ENCODE assay signal across 11 cellular contexts in the genomic region with DNA sequence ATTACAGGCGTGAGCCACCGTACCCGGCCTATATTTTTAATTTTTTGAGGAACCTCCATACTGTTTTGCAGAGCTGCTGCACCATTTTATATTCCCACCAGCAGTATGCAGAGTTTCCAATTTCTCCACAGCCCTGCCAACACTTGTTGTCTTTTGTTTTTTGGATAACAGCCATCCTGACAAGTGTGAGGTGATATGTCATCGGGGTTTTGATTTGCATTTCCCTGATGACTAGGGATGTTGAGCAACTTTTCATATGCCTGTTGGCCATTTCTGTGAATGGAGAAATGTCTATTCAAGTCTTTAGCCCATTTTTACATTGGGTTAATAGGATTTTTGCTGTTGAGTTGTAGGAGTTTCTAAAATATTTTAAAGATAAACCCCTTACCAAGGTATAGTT. TPM values are rescaled to one million over a fixed set of nuclear protein-coding genes. Genes with fewer than 3 reads are reported as not detected.
DNase-seq lines count a peak whose midpoint lies in the region; ATAC-seq, FAIRE-seq and TF ChIP-seq lines count a peak whose summit lies in the region.
"Had no signal": no experiment of that assay in that cellular context is flagged by ENCODE, and none has a peak within 500 bp of the region (broad histone marks: within the 10 kb centered on the region; RNA-seq: fewer than 3 reads in every experiment).

No MANE protein-coding gene starts in this region.

- H3K9me1 ChIP-seq in IMR-90 (ENCODE audit: insufficient read depth, low read length) = peaks cover 5% of the 10 kb centered on the region
- no peaks in the 10 kb centered on the region for H3K9me1 ChIP-seq in K562 (ENCODE audit: control insufficient read depth, insufficient read depth, low read length)

- H3K27me3 ChIP-seq in IMR-90 (ENCODE audit: control insufficient read depth, insufficient read depth, low read length) (no peaks in the 10 kb centered on the region), K562 (ENCODE audit: control insufficient read depth in 2 of 2, insufficient read depth in 2 of 2, low read length in 2 of 2) (no peaks in the 10 kb centered on the region), SJCRH30 (no peaks in the 10 kb centered on the region), sigmoid colon (no peaks in the 10 kb centered on the region)

- WGBS in IMR-90 (ENCODE audit: extremely low coverage in 2 of 2, insufficient read length in 1 of 2), 2 experiments = no CpG with 5 or more reads among the region's 4 CpGs
- WGBS in K562 (ENCODE audit: insufficient coverage, low coverage, missing lambda C conversion rate) = 79% methylated on average over 4 of the region's 4 CpGs
- 79 to 84% methylated on average over 4 of the region's 4 CpGs for WGBS in sigmoid colon, 2 donors

- H3K79me1 ChIP-seq in IMR-90 (ENCODE audit: low read depth in 1 of 2, low read length in 2 of 2) = peaks cover 14 to 22% of the 10 kb centered on the region in 2 experiments; a peak in 3 of 4 replicates

- H3K14ac ChIP-seq in IMR-90 (replicated peaks; ENCODE audit: low read depth, low read length) = no peak overlapping the region

- H4K91ac ChIP-seq in IMR-90 (ENCODE audit: insufficient read depth, low read depth, low read length) = no peak overlapping the region

- peaks cover 8% of the 10 kb centered on the region for H3K4me1 ChIP-seq in IMR-90 (ENCODE audit: control insufficient read depth, insufficient read depth, low read length)
- peaks cover 0 to 5% of the 10 kb centered on the region in 2 experiments; a peak in 2 of 5 replicates for H3K4me1 ChIP-seq in K562 (replicated peaks in 1 of 2; ENCODE audit: control insufficient read depth in 2 of 2, insufficient read depth in 2 of 2, low read length in 2 of 2)
- no peaks in the 10 kb centered on the region for H3K4me1 ChIP-seq in SJCRH30
- H3K4me1 ChIP-seq in sigmoid colon = peaks cover 0 to 2% (median 0%) of the 10 kb centered on the region in 4 donors
- H3K4me1 ChIP-seq: HAP-1 had no signal

- dilution Hi-C loops in IMR-90 (cut with HindIII; ENCODE audit: low sequenced_read_pairs, unreplicated experiment) = no loop called here

- H4K20me1 ChIP-seq in IMR-90 (ENCODE audit: insufficient read depth, low read length) (no peaks in the 10 kb centered on the region), K562 (replicated peaks; ENCODE audit: control insufficient read depth, insufficient read depth, low read length) (no peaks in the 10 kb centered on the region)

- intact Hi-C loops in IMR-90 (cut with micrococcal nuclease) (no loop called here), K562 (cut with micrococcal nuclease) (no loop called here), left ventricle myocardium superior (cut with micrococcal nuclease) (no loop called here), sigmoid colon (cut with DNase I) (no loop called here)

- no peaks in the 10 kb centered on the region for H3K9me3 ChIP-seq in IMR-90 (ENCODE audit: control insufficient read depth, insufficient read depth, low read length)
- no peaks in the 10 kb centered on the region for H3K9me3 ChIP-seq in K562 (replicated peaks; ENCODE audit: control insufficient read depth, insufficient read depth, low read depth, low read length)
- H3K9me3 ChIP-seq in SJCRH30 (replicated peaks) = no peaks in the 10 kb centered on the region
- H3K9me3 ChIP-seq in sigmoid colon = no peaks in the 10 kb centered on the region
- H3K9me3 ChIP-seq: HAP-1 had no signal

- ATAC-seq in IMR-90 (ENCODE audit: low read depth) (peak; percentile 27), K562 (no peak), left ventricle myocardium superior (peak; percentile 94)

- H3K36me3 ChIP-seq in IMR-90 (ENCODE audit: control insufficient read depth, insufficient read depth, low read length) = peaks cover 24% of the 10 kb centered on the region
- H3K36me3 ChIP-seq in K562 (ENCODE audit: control insufficient read depth, insufficient read depth, low read length) = peaks cover 4% of the 10 kb centered on the region; the same call in 2 of the 3 replicates
- H3K36me3 ChIP-seq in SJCRH30 = peaks cover 17% of the 10 kb centered on the region
- H3K36me3 ChIP-seq in sigmoid colon = peaks cover 0 to 30% (median 0%) of the 10 kb centered on the region in 4 donors

- no peak overlapping the region for H2BK5ac ChIP-seq in IMR-90 (ENCODE audit: low read depth, low read length, poor library complexity, severe bottlenecking)

- no peak overlapping the region for H2BK15ac ChIP-seq in IMR-90 (ENCODE audit: low read depth, low read length)

- BruUV-seq in IMR-90 (replicated peaks; lab: Mats Ljungman, UMichigan) (no TSS peak), K562 (replicated peaks; lab: Mats Ljungman, UMichigan) (no TSS peak)

- no peak for TF ChIP-seq POLR2A in IMR-90 (IDR thresholded peaks at IDR 0.05; ENCODE audit: low read depth, low read length)
- TF ChIP-seq POLR2A in K562 (conservative IDR thresholded peaks at IDR 0.05) = no peak
- no peak for TF ChIP-seq POLR2A in sigmoid colon (IDR thresholded peaks at IDR 0.05)

- H4K8ac ChIP-seq in IMR-90 (ENCODE audit: low read depth in 2 of 2, low read length in 2 of 2) = no peak overlapping the region

- H3K4ac ChIP-seq in IMR-90 (ENCODE audit: low read depth, low read length) = no peak overlapping the region

- no peak for FAIRE-seq in K562 (lab: Jason Lieb, UNC)

- H2BK20ac ChIP-seq in IMR-90 (ENCODE audit: low read depth, low read length) = no peak overlapping the region

- H2BK120ac ChIP-seq in IMR-90 (ENCODE audit: low read depth, low read length) = no peak overlapping the region

- no peak overlapping the region for H2AK9ac ChIP-seq in IMR-90 (replicated peaks; ENCODE audit: low read depth, low read length, poor library complexity)

- no peak overlapping the region for H3K18ac ChIP-seq in IMR-90 (ENCODE audit: low read depth, low read length)

- H3K27ac ChIP-seq in IMR-90 (ENCODE audit: insufficient read depth, low read length) = no peak overlapping the region
- H3K27ac ChIP-seq in K562 (ENCODE audit: extremely low read depth, low read depth, low read length) = no peak overlapping the region
- H3K27ac ChIP-seq in SJCRH30 = no peak overlapping the region
- H3K27ac ChIP-seq in sigmoid colon = no peak overlapping the region

- TF ChIP-seq RAD21 in IMR-90 (IDR thresholded peaks at IDR 0.05; ENCODE audit: low read length) = no peak
- TF ChIP-seq RAD21 in K562 (CRISPR knock-in tag; conservative IDR thresholded peaks at IDR 0.05 in 1 of 2, IDR thresholded peaks at IDR 0.05 in 1 of 2) = no peak

- no peak overlapping the region for H3K9ac ChIP-seq in IMR-90 (ENCODE audit: low read depth, low read length)
- H3K9ac ChIP-seq in K562 (ENCODE audit: insufficient read depth in 1 of 2, low read depth in 2 of 2, low read length in 2 of 2) = no peak overlapping the region

- peak; percentile 17 for DNase-seq in AG08395 (ENCODE audit: low spot score)
- DNase-seq in IMR-90 = peak; percentile 84
- no peak for DNase-seq in K562 (ENCODE audit: extremely low read depth in 1 of 4, low spot score in 3 of 4)
- DNase-seq in left ventricle myocardium superior = no peak
- no peak for DNase-seq in SJCRH30
- no peak for DNase-seq in GDM1 (lab: John Stamatoyannopoulos, UW)
- DNase-seq in sigmoid colon = no peak
- DNase-seq in NCI-H748 treated with DMSO at 0.1 percent for 48 hours (lab: John Stamatoyannopoulos, UW) = no peak
- DNase-seq: CD4-positive, CD25-positive, alpha-beta regulatory T cell; left colon had no signal

- in situ Hi-C loops in IMR-90 (cut with MboI; ENCODE audit: low sequenced_read_pairs) (no loop called here), K562 (cut with MboI) (no loop called here)

- H2AK5ac ChIP-seq in IMR-90 (ENCODE audit: low read depth, low read length) = no peak overlapping the region

- no peaks in the 10 kb centered on the region for H3K79me2 ChIP-seq in K562 (ENCODE audit: control insufficient read depth, insufficient read depth, low read length)

- H3K4me3 ChIP-seq in IMR-90 (ENCODE audit: insufficient read depth, low read depth, low read length) (no peak overlapping the region), K562 (no peak overlapping the region), SJCRH30 (no peak overlapping the region), sigmoid colon (no peak overlapping the region)
- H3K4me3 ChIP-seq: HAP-1 had no signal

- H2AFZ ChIP-seq in IMR-90 (replicated peaks; ENCODE audit: low read length, poor library complexity) = no peak overlapping the region
- H2AFZ ChIP-seq in K562 (ENCODE audit: low read depth, low read length) = no peak overlapping the region

- no peak overlapping the region for H3K56ac ChIP-seq in IMR-90 (ENCODE audit: extremely low read depth, insufficient read depth, low read length)

- CTCF ChIA-PET in IMR-90 (lab: Yijun Ruan, JAX) = interaction anchor here (0.6 kb wide), 1 partner anchor 28 kb away, joined by 6 read pairs; no protein-coding TSS in a partner anchor
- CTCF ChIA-PET in K562 (lab: Yijun Ruan, JAX; ENCODE audit: low intra/inter-chr PET ratio) = no interaction called here

- H3K4me2 ChIP-seq in IMR-90 (ENCODE audit: low read depth, low read length) (no peak overlapping the region), K562 (ENCODE audit: insufficient read depth, low read length) (no peak overlapping the region)

- POLR2A ChIA-PET in IMR-90 (lab: Charles Lee; ENCODE audit: unreplicated experiment) (interaction anchor here (0.6 kb wide), 1 partner anchor 64 kb away, joined by 6 read pairs; no protein-coding TSS in a partner anchor), K562 (lab: Yijun Ruan, JAX) (interaction anchor here (0.6 kb wide), 1 partner anchor 164 kb away, joined by 4 read pairs; no protein-coding TSS in a partner anchor)

- TF ChIP-seq EP300 in K562 (IDR thresholded peaks at IDR 0.05; ENCODE audit: low read length) = no peak
- TF ChIP-seq EP300 in sigmoid colon (IDR thresholded peaks at IDR 0.05) = no peak

- H3K23ac ChIP-seq in IMR-90 (ENCODE audit: low read depth, low read length) = no peak overlapping the region

- TF ChIP-seq CTCF in IMR-90 (conservative IDR thresholded peaks at IDR 0.05; ENCODE audit: low read depth, low read length) (no peak), K562 (IDR thresholded peaks at IDR 0.05 in 2 of 3, conservative IDR thresholded peaks at IDR 0.05 in 1 of 3; ENCODE audit: insufficient read depth in 2 of 3, low read depth in 1 of 3, low read length in 3 of 3) (no peak), sigmoid colon (IDR thresholded peaks at IDR 0.05) (no peak)

- H4K5ac ChIP-seq in IMR-90 (ENCODE audit: low read depth, low read length) = no peak overlapping the region

RNA-seq across cellular contexts. Expression of gene ENTPD7, which starts 22.2 kb away (rescaled TPM):
- total RNA-seq in IMR-90 (2012; rRNA removed) = 20.0 and 23.3 TPM in 2 replicates
- 6.5 and 8.0 TPM in 2 replicates for polyA plus RNA-seq in IMR-90 (2012; rRNA removed)
- polyA plus RNA-seq in IMR-90 (2012; cell fraction: cytosol; rRNA removed) = 3.3 and 5.3 TPM in 2 replicates
- 2.5 and 8.4 TPM in 2 replicates for polyA plus RNA-seq in IMR-90 (2012; cell fraction: nucleus; rRNA removed; ENCODE audit: low replicate concordance)
- 20.4 and 21.9 TPM in 2 replicates for total RNA-seq in K562 (2011; cell fraction: chromatin; rRNA removed; ENCODE audit: low replicate concordance)
- 17.8 and 19.3 TPM in 2 replicates for total RNA-seq in K562 (2011; cell fraction: nucleolus; rRNA removed)
- 27.2 and 30.6 TPM in 2 replicates for total RNA-seq in K562 (2011; cell fraction: nucleoplasm; rRNA removed)
- total RNA-seq in K562 (2014; rRNA removed) = 8.5 TPM in 2 replicates
- 10.2 and 11.9 TPM in 2 replicates for total RNA-seq in K562 (2014; rRNA removed; fragmentation: Illumina TruSeq; extraction: Trizol)
- 13.1 and 13.9 TPM in 2 replicates for total RNA-seq in K562 (2015; rRNA removed; fragmentation: Illumina TruSeq; extraction: Trizol)
- 10.6 TPM in 2 replicates for total RNA-seq in K562 (2021)
- polyA plus RNA-seq in K562 (2011; rRNA removed) = 12.4 and 13.2 TPM in 2 replicates
- 7.9 and 12.6 TPM in 2 replicates for polyA plus RNA-seq in K562 (2011; cell fraction: cytosol; rRNA removed)
- polyA plus RNA-seq in K562 (2011; cell fraction: nucleus; rRNA removed) = 3.6 and 6.2 TPM in 2 replicates
- 5.2 and 5.4 TPM in 2 replicates for polyA plus RNA-seq in K562 (2012)
- 7.7 and 7.9 TPM in 2 replicates for polyA plus RNA-seq in K562 (2014; fragmentation: Illumina TruSeq; extraction: Trizol)
- 1 to 10 TPM; 1.4 to 2.0 TPM for polyA plus RNA-seq in K562 (2014; fragmentation: Nextera tagmentation; extraction: Ambion mirVana)
- 4.5 TPM in 2 replicates for polyA plus RNA-seq in K562 (2014; rRNA removed)
- 30.8 and 32.3 TPM in 2 replicates for polyA minus RNA-seq in K562 (2011; rRNA and poly(A)+ RNA removed)
- polyA minus RNA-seq in K562 (2011; cell fraction: cytosol; rRNA and poly(A)+ RNA removed) = 13.0 TPM in 2 replicates
- 5.8 and 11.1 TPM in 2 replicates for polyA minus RNA-seq in K562 (2011; cell fraction: nucleus; rRNA and poly(A)+ RNA removed)
- total RNA-seq in left ventricle myocardium superior = 2.7 TPM
- total RNA-seq in SJCRH30 (2014; rRNA removed; shearing (Covaris generic)) = 17.5 and 19.7 TPM in 2 replicates
- 1 to 10 TPM; 2.9 to 5.5 (median 3.9) TPM for total RNA-seq in sigmoid colon
- polyA plus RNA-seq in sigmoid colon = 1 to 10 TPM; 1.2 to 6.6 (median 3.5) TPM

RNA-seq across cellular contexts. Expression of gene COX15, which starts 50.4 kb away (rescaled TPM):
- total RNA-seq in IMR-90 (2012; rRNA removed) (40.1 and 41.1 TPM in 2 replicates), K562 (2014; rRNA removed) (18.2 and 20.0 TPM in 2 replicates), K562 (2014; rRNA removed; fragmentation: Illumina TruSeq; extraction: Trizol) (23.7 and 25.4 TPM in 2 replicates), K562 (2015; rRNA removed; fragmentation: Illumina TruSeq; extraction: Trizol) (18.1 and 19.1 TPM in 2 replicates), K562 (2021) (26.5 and 28.2 TPM in 2 replicates), left ventricle myocardium superior (35.7 TPM), sigmoid colon (10 to 100 TPM; 23.0 to 35.0 (median 27.3) TPM)
- polyA plus RNA-seq in IMR-90 (2012; rRNA removed) (17.3 and 18.9 TPM in 2 replicates), K562 (2011; rRNA removed) (19.1 and 23.9 TPM in 2 replicates), K562 (2014; fragmentation: Illumina TruSeq; extraction: Trizol) (24.4 and 25.7 TPM in 2 replicates), K562 (2014; fragmentation: Nextera tagmentation; extraction: Ambion mirVana) (10 to 100 TPM; 44.4 to 45.1 TPM), K562 (2014; rRNA removed) (15.0 and 17.4 TPM in 2 replicates), sigmoid colon (10 to 100 TPM; 17.4 to 23.4 (median 18.0) TPM)
- polyA plus RNA-seq in IMR-90 (2012; cell fraction: cytosol; rRNA removed) = 7.5 and 11.5 TPM in 2 replicates
- polyA plus RNA-seq in IMR-90 (2012; cell fraction: nucleus; rRNA removed; ENCODE audit: low replicate concordance) = 9.7 and 24.9 TPM in 2 replicates
- total RNA-seq in K562 (2011; cell fraction: chromatin; rRNA removed; ENCODE audit: low replicate concordance) = 12.4 and 24.7 TPM in 2 replicates
- total RNA-seq in K562 (2011; cell fraction: nucleolus; rRNA removed) = 10.5 and 11.8 TPM in 2 replicates
- total RNA-seq in K562 (2011; cell fraction: nucleoplasm; rRNA removed) = 16.9 and 26.6 TPM in 2 replicates
- 9.2 and 12.2 TPM in 2 replicates for polyA plus RNA-seq in K562 (2011; cell fraction: cytosol; rRNA removed)
- 15.9 and 17.6 TPM in 2 replicates for polyA plus RNA-seq in K562 (2011; cell fraction: nucleus; rRNA removed)
- polyA plus RNA-seq in K562 (2012) = 22.1 and 23.4 TPM in 2 replicates
- polyA minus RNA-seq in K562 (2011; rRNA and poly(A)+ RNA removed) = 16.1 and 23.9 TPM in 2 replicates
- polyA minus RNA-seq in K562 (2011; cell fraction: cytosol; rRNA and poly(A)+ RNA removed) = 9.1 and 12.5 TPM in 2 replicates
- polyA minus RNA-seq in K562 (2011; cell fraction: nucleus; rRNA and poly(A)+ RNA removed) = 5.3 and 6.4 TPM in 2 replicates
- total RNA-seq in SJCRH30 (2014; rRNA removed; shearing (Covaris generic)) = 46.6 and 49.9 TPM in 2 replicates

RNA-seq across cellular contexts. Expression of gene CUTC, which starts 50.5 kb away (rescaled TPM):
- 7.0 and 17.2 TPM in 2 replicates for total RNA-seq in IMR-90 (2012; rRNA removed)
- polyA plus RNA-seq in IMR-90 (2012; rRNA removed) = 9.1 and 10.2 TPM in 2 replicates
- 2.7 and 5.5 TPM in 2 replicates for polyA plus RNA-seq in IMR-90 (2012; cell fraction: cytosol; rRNA removed)
- 1.3 and 11.4 TPM in 2 replicates for polyA plus RNA-seq in IMR-90 (2012; cell fraction: nucleus; rRNA removed; ENCODE audit: low replicate concordance)
- total RNA-seq in K562 (2011; cell fraction: chromatin; rRNA removed; ENCODE audit: low replicate concordance) = 16.0 and 22.1 TPM in 2 replicates
- 7.2 and 11.4 TPM in 2 replicates for total RNA-seq in K562 (2011; cell fraction: nucleolus; rRNA removed)
- 13.0 and 13.9 TPM in 2 replicates for total RNA-seq in K562 (2011; cell fraction: nucleoplasm; rRNA removed)
- 16.7 and 23.4 TPM in 2 replicates for total RNA-seq in K562 (2014; rRNA removed)
- total RNA-seq in K562 (2014; rRNA removed; fragmentation: Illumina TruSeq; extraction: Trizol) = 32.3 and 34.7 TPM in 2 replicates
- total RNA-seq in K562 (2015; rRNA removed; fragmentation: Illumina TruSeq; extraction: Trizol) = 27.3 and 30.3 TPM in 2 replicates
- total RNA-seq in K562 (2021) = 18.6 and 21.6 TPM in 2 replicates
- polyA plus RNA-seq in K562 (2011; rRNA removed) = 38.8 and 49.0 TPM in 2 replicates
- 14.0 and 27.7 TPM in 2 replicates for polyA plus RNA-seq in K562 (2011; cell fraction: cytosol; rRNA removed)
- polyA plus RNA-seq in K562 (2011; cell fraction: nucleus; rRNA removed) = 14.7 and 19.7 TPM in 2 replicates
- 17.6 and 26.0 TPM in 2 replicates for polyA plus RNA-seq in K562 (2012)
- 30.1 and 34.7 TPM in 2 replicates for polyA plus RNA-seq in K562 (2014; fragmentation: Illumina TruSeq; extraction: Trizol)
- polyA plus RNA-seq in K562 (2014; fragmentation: Nextera tagmentation; extraction: Ambion mirVana) = 10 to 100 TPM; 47.5 to 69.3 TPM
- polyA plus RNA-seq in K562 (2014; rRNA removed) = 35.4 and 36.0 TPM in 2 replicates
- polyA minus RNA-seq in K562 (2011; rRNA and poly(A)+ RNA removed) = 30.4 and 40.7 TPM in 2 replicates
- polyA minus RNA-seq in K562 (2011; cell fraction: cytosol; rRNA and poly(A)+ RNA removed) = 9.6 and 11.0 TPM in 2 replicates
- 9.3 and 17.5 TPM in 2 replicates for polyA minus RNA-seq in K562 (2011; cell fraction: nucleus; rRNA and poly(A)+ RNA removed)
- total RNA-seq in left ventricle myocardium superior = 36.9 TPM
- 15.5 and 18.3 TPM in 2 replicates for total RNA-seq in SJCRH30 (2014; rRNA removed; shearing (Covaris generic))
- total RNA-seq in sigmoid colon = 10 to 100 TPM; 29.4 to 30.7 (median 30.0) TPM
- 10 to 100 TPM; 16.4 to 21.4 (median 21.0) TPM for polyA plus RNA-seq in sigmoid colon

Comparison
In these comparisons a context has a peak if more than half of its experiments do, and no peak if none do; other contexts are left out.
1. DNase-seq: peak in AG08395 (single experiment) and IMR-90 (single experiment); none in K562 (0 of 4), left ventricle myocardium superior (single experiment), SJCRH30 (0 of 2), GDM1 (single experiment), sigmoid colon (single experiment) and NCI-H748 treated with DMSO at 0.1 percent for 48 hours (single experiment).